In genomic region chr15:90840157-90840855, GRCh38 we compare ENCODE assay signal across 10 cellular contexts. TPM values are rescaled to one million over a fixed set of nuclear protein-coding genes. Genes with fewer than 3 reads are reported as not detected.
DNase-seq lines count a peak whose midpoint lies in the region; ATAC-seq, FAIRE-seq and TF ChIP-seq lines count a peak whose summit lies in the region.
"Had no signal": no experiment of that assay in that cellular context is flagged by ENCODE, and none has a peak within 500 bp of the region (broad histone marks: within the 10 kb centered on the region; RNA-seq: fewer than 3 reads in every experiment).

No MANE protein-coding gene starts in this region.

- peak overlapping the region; percentile 31 to 65 (median 54) for H3K4me3 ChIP-seq in BLaER1 treated with 17β-estradiol and CSF1 and Interleukin-3, amounts not matched to agents 10 nM and 100 nM
- H3K4me3 ChIP-seq in HAP-1 = peak overlapping the region; percentile 12
- H3K4me3 ChIP-seq in GM12878 = peak overlapping the region; percentile 50
- H3K4me3 ChIP-seq: gastrocnemius medialis had no signal

- H3K9me3 Mint-ChIP-seq in naive B cell = no peaks in the 10 kb centered on the region

- TF ChIP-seq CTCF in GM12878 (IDR thresholded peaks at IDR 0.05 in 2 of 3, conservative IDR thresholded peaks at IDR 0.05 in 1 of 3; ENCODE audit: control insufficient read depth in 2 of 3, extremely low read depth in 1 of 3, insufficient read depth in 1 of 3, low read depth in 3 of 3, low read length in 3 of 3) (no peak), GM10266 (IDR thresholded peaks at IDR 0.05; ENCODE audit: control insufficient read depth, insufficient read depth, low read depth, missing control alignments) (no peak)

- peak overlapping the region; percentile 64 to 89 (median 84) for H3K4me3 Mint-ChIP-seq in naive B cell

- CTCF ChIA-PET in GM12878 (lab: Yijun Ruan, JAX) = interaction anchor here (0.8 to 2.1 kb wide), 5 partner anchors 10 to 45 kb away, joined by 3 to 11 read pairs (median 6); no protein-coding TSS in a partner anchor

- H3K9me3 ChIP-seq in BLaER1 treated with 17β-estradiol and CSF1 and Interleukin-3, amounts not matched to agents 10 nM and 100 nM (replicated peaks in 1 of 11) = no peaks in the 10 kb centered on the region
- H3K9me3 ChIP-seq in HAP-1 = no peaks in the 10 kb centered on the region
- no peaks in the 10 kb centered on the region for H3K9me3 ChIP-seq in GM12878 (replicated peaks; ENCODE audit: control insufficient read depth, insufficient read depth, low read length)
- H3K9me3 ChIP-seq: gastrocnemius medialis had no signal

- no peak overlapping the region for H2AFZ ChIP-seq in GM12878 (ENCODE audit: control insufficient read depth, low read depth, low read length)

- DNase-seq in HAP-1 (ENCODE audit: low spot score in 2 of 2) (no peak), GM12878 (ENCODE audit: low read depth, low spot score) (no peak), naive B cell (no peak), OCI-M2 (lab: John Stamatoyannopoulos, UW; ENCODE audit: unreplicated experiment) (no peak), RCC 7860 (ENCODE audit: low spot score) (no peak), T1000 (lab: John Stamatoyannopoulos, UW) (no peak), GM10266 (ENCODE audit: extremely low spot score) (no peak)
- DNase-seq: gastrocnemius medialis had no signal

- H4K20me1 ChIP-seq in BLaER1 treated with 17β-estradiol and CSF1 and Interleukin-3, amounts not matched to agents 10 nM and 100 nM = peaks cover 0 to under 1% (median 0%) of the 10 kb centered on the region in 11 experiments; a peak in 2 of 22 replicates
- no peaks in the 10 kb centered on the region for H4K20me1 ChIP-seq in GM12878 (ENCODE audit: control insufficient read depth, insufficient read depth)

- SMC1A ChIA-PET in GM12878 (lab: Charles Lee; ENCODE audit: uncharacterized antibody, unreplicated experiment) = interaction anchor here (0.6 to 2.8 kb wide), 11 partner anchors 8 to 421 kb away, joined by 3 to 19 read pairs (median 4); no protein-coding TSS in a partner anchor

- no peak for ATAC-seq in GM12878
- no peak for ATAC-seq in naive B cell (ENCODE audit: low read depth in 2 of 2)
- ATAC-seq: gastrocnemius medialis had no signal

- TF ChIP-seq RAD21 in GM12878 (IDR thresholded peaks at IDR 0.05; ENCODE audit: insufficient read depth, low read depth, low read length) = no peak

- FAIRE-seq in GM12878 (lab: Jason Lieb, UNC) (peak; percentile 23), RCC 7860 (lab: Jason Lieb, UNC) (no peak)

- no peak for TF ChIP-seq EP300 in GM12878 (IDR thresholded peaks at IDR 0.05; ENCODE audit: borderline replicate concordance in 1 of 2, control insufficient read depth in 1 of 2, low read depth in 2 of 2, low read length in 2 of 2)

- H3K4me1 Mint-ChIP-seq in naive B cell = peaks cover 32 to 54% (median 52%) of the 10 kb centered on the region in 3 donors

- RAD21 ChIA-PET in GM12878 (lab: Charles Lee; ENCODE audit: unreplicated experiment) = interaction anchor here (1.2 to 2.4 kb wide), 5 partner anchors 10 to 123 kb away, joined by 4 to 19 read pairs (median 6); partner anchors contain the start of gene BLM

- no peaks in the 10 kb centered on the region for H3K27me3 ChIP-seq in BLaER1 treated with 17β-estradiol and CSF1 and Interleukin-3, amounts not matched to agents 10 nM and 100 nM
- H3K27me3 ChIP-seq in HAP-1 (ENCODE audit: low read depth) (no peaks in the 10 kb centered on the region), GM12878 (replicated peaks in 1 of 2; ENCODE audit: control insufficient read depth in 2 of 2, insufficient read depth in 2 of 2, low read length in 1 of 2) (no peaks in the 10 kb centered on the region)
- H3K27me3 ChIP-seq: gastrocnemius medialis had no signal

- intact Hi-C loops in GM12878 (cut with micrococcal nuclease; ENCODE audit: unreplicated experiment) = no loop called here

- no peaks in the 10 kb centered on the region; a peak in 1 of 22 replicates for H3K36me3 ChIP-seq in BLaER1 treated with 17β-estradiol and CSF1 and Interleukin-3, amounts not matched to agents 10 nM and 100 nM
- H3K36me3 ChIP-seq in HAP-1 (replicated peaks) (peaks cover 3% of the 10 kb centered on the region; the same call in 1 of the 2 replicates), GM12878 (ENCODE audit: control insufficient read depth in 2 of 2, insufficient read depth in 2 of 2, low read length in 1 of 2) (no peaks in the 10 kb centered on the region)
- H3K36me3 ChIP-seq: gastrocnemius medialis had no signal

- H3K27me3 Mint-ChIP-seq in naive B cell = no peaks in the 10 kb centered on the region

- 95% methylated on average over 18 of the region's 18 CpGs for WGBS in GM12878 (ENCODE audit: insufficient coverage, insufficient replicate concordance, low lambda C conversion rate, missing lambda C conversion rate)

- POLR2A ChIA-PET in GM12878 (lab: Charles Lee) = interaction anchor here (0.8 to 1.6 kb wide), 5 partner anchors 11 to 33 kb away, joined by 3 to 14 read pairs (median 4); partner anchors contain the start of gene FURIN

- H3K27ac Mint-ChIP-seq in naive B cell = peak overlapping the region in 4 of 6 donors; percentile 65 to 94 (median 76)

- no peak for TF ChIP-seq POLR2A in GM12878 (IDR thresholded peaks at IDR 0.05; ENCODE audit: low read depth, low read length)

- no peaks in the 10 kb centered on the region for H3K79me2 ChIP-seq in GM12878 (ENCODE audit: control insufficient read depth, insufficient read depth, low read length)

- in situ Hi-C loops in HAP-1 (cut with MboI; ENCODE audit: low sequenced_read_pairs) = no loop called here
- in situ Hi-C loops in GM12878 (cut with MboI) = no loop called here

- no TSS peak for BruUV-seq in GM12878 (replicated peaks; lab: Mats Ljungman, UMichigan)

- peaks cover 66 to 86% (median 77%) of the 10 kb centered on the region in 10 experiments for H3K4me1 ChIP-seq in BLaER1 treated with 17β-estradiol and CSF1 and Interleukin-3, amounts not matched to agents 10 nM and 100 nM
- H3K4me1 ChIP-seq in HAP-1 = peaks cover 13% of the 10 kb centered on the region
- peaks cover 27% of the 10 kb centered on the region for H3K4me1 ChIP-seq in GM12878 (ENCODE audit: control insufficient read depth, insufficient read depth, low read length)
- H3K4me1 ChIP-seq: gastrocnemius medialis had no signal

- H3K9ac ChIP-seq in BLaER1 treated with 17β-estradiol and CSF1 and Interleukin-3, amounts not matched to agents 10 nM and 100 nM = peak overlapping the region; percentile 69 to 86 (median 79)
- H3K9ac ChIP-seq in GM12878 (ENCODE audit: control insufficient read depth, insufficient read depth, low read length) = peak overlapping the region; percentile 61; the same call in 1 of the 2 replicates

- no peaks in the 10 kb centered on the region for H3K36me3 Mint-ChIP-seq in naive B cell

- H3K4me2 ChIP-seq in BLaER1 treated with 17β-estradiol and CSF1 and Interleukin-3, amounts not matched to agents 10 nM and 100 nM = peak overlapping the region; percentile 83 to 98 (median 90)
- H3K4me2 ChIP-seq in GM12878 (ENCODE audit: control insufficient read depth, insufficient read depth) = peak overlapping the region; percentile 64

- peak overlapping the region; percentile 66 to 93 (median 81); a peak in 21 of 22 replicates for H3K27ac ChIP-seq in BLaER1 treated with 17β-estradiol and CSF1 and Interleukin-3, amounts not matched to agents 10 nM and 100 nM
- no peak overlapping the region; the same call in 1 of the 2 replicates for H3K27ac ChIP-seq in GM12878 (ENCODE audit: control insufficient read depth, insufficient read depth)
- H3K27ac ChIP-seq: gastrocnemius medialis, SK-N-MC had no signal

TF ChIP-seq in GM12878, 131 proteins besides CTCF, POLR2A, EP300 and RAD21 (continues in another document):
- no peak for TF ChIP-seq KDM1A (IDR thresholded peaks at IDR 0.05; ENCODE audit: borderline replicate concordance)

RNA-seq across cellular contexts. Expression of gene FURIN, which starts 28.1 kb away (rescaled TPM):
- 47.7 and 63.7 TPM in 2 replicates for total RNA-seq in GM12878 (2013; cell fraction: nucleolus; rRNA removed)
- 20.8 and 24.5 TPM in 2 replicates for total RNA-seq in GM12878 (2014; rRNA removed)
- 9.9 and 11.2 TPM in 2 replicates for total RNA-seq in GM12878 (2014; rRNA removed; fragmentation: Illumina TruSeq; extraction: Trizol)
- 36.9 and 39.9 TPM in 2 replicates for total RNA-seq in GM12878 (2021)
- 10.8 TPM for polyA plus RNA-seq in GM12878 (2011; ENCODE audit: low read depth)
- 1.9 and 5.6 TPM in 2 replicates for polyA plus RNA-seq in GM12878 (2011; rRNA removed)
- polyA plus RNA-seq in GM12878 (2011; cell fraction: cytosol; rRNA removed) = 8.3 and 8.8 TPM in 2 replicates
- 11.4 and 16.8 TPM in 2 replicates for polyA plus RNA-seq in GM12878 (2011; cell fraction: nucleus; rRNA removed)
- polyA plus RNA-seq in GM12878 (2012) = 21.1 and 27.0 TPM in 2 replicates
- 3.3 and 10.1 TPM in 2 replicates for polyA plus RNA-seq in GM12878 (2014; fragmentation: Illumina TruSeq; extraction: Trizol)
- polyA plus RNA-seq in GM12878 (2014; fragmentation: Nextera tagmentation; extraction: Ambion mirVana) = 1 to 10 TPM in 1 of 2 experiments, under 1 TPM in 1; 0.47 to 1.3 TPM
- 23.2 and 26.3 TPM in 2 replicates for polyA plus RNA-seq in GM12878 (2014; rRNA removed)
- polyA plus RNA-seq in GM12878 (2016; fragmentation: Nextera tagmentation; extraction: Ambion mirVana) = 1 to 10 TPM; 5.6 to 5.9 TPM
- polyA minus RNA-seq in GM12878 (2011; rRNA and poly(A)+ RNA removed) = 7.2 and 13.4 TPM in 2 replicates
- 5.5 and 10.8 TPM in 2 replicates for polyA minus RNA-seq in GM12878 (2011; cell fraction: cytosol; rRNA and poly(A)+ RNA removed)
- 5.2 and 5.9 TPM in 2 replicates for polyA minus RNA-seq in GM12878 (2011; cell fraction: nucleus; rRNA and poly(A)+ RNA removed)
- polyA plus RNA-seq in naive B cell (ENCODE audit: low read depth in 6 of 6) = 1 to 10 TPM; 3.7 to 9.8 (median 5.8) TPM

RNA-seq across cellular contexts. Expression of gene FES, which starts 44.0 kb away (rescaled TPM):
- 21.3 and 22.9 TPM in 2 replicates for total RNA-seq in GM12878 (2013; cell fraction: nucleolus; rRNA removed)
- total RNA-seq in GM12878 (2014; rRNA removed) (19.5 and 21.7 TPM in 2 replicates), GM12878 (2014; rRNA removed; fragmentation: Illumina TruSeq; extraction: Trizol) (6.1 and 7.0 TPM in 2 replicates), GM12878 (2021) (17.7 and 23.9 TPM in 2 replicates)
- 2.3 TPM for polyA plus RNA-seq in GM12878 (2011; ENCODE audit: low read depth)
- polyA plus RNA-seq in GM12878 (2011; rRNA removed) (0.07 and 0.09 TPM in 2 replicates), GM12878 (2014; fragmentation: Illumina TruSeq; extraction: Trizol) (0.60 and 3.8 TPM in 2 replicates), GM12878 (2014; fragmentation: Nextera tagmentation; extraction: Ambion mirVana) (1 to 10 TPM in 1 of 2 experiments, under 1 TPM in 1; 0.56 to 1.0 TPM), GM12878 (2014; rRNA removed) (14.6 and 20.6 TPM in 2 replicates), GM12878 (2016; fragmentation: Nextera tagmentation; extraction: Ambion mirVana) (10 to 100 TPM; 12.7 to 16.1 TPM), naive B cell (ENCODE audit: low read depth in 6 of 6) (10 to 100 TPM in 2 of 6 donors, 1 to 10 TPM in 4; 4.1 to 17.2 (median 7.9) TPM)
- 0.12 and 0.13 TPM in 2 replicates for polyA plus RNA-seq in GM12878 (2011; cell fraction: cytosol; rRNA removed)
- polyA plus RNA-seq in GM12878 (2011; cell fraction: nucleus; rRNA removed) = 0.28 and 0.34 TPM in 2 replicates
- 6.4 and 6.7 TPM in 2 replicates for polyA plus RNA-seq in GM12878 (2012)
- polyA minus RNA-seq in GM12878 (2011; rRNA and poly(A)+ RNA removed) = 0.10 TPM in 1 of 2 replicates, not detected in the other
- 0.83 TPM in 1 of 2 replicates, not detected in the other for polyA minus RNA-seq in GM12878 (2011; cell fraction: cytosol; rRNA and poly(A)+ RNA removed)
- polyA minus RNA-seq in GM12878 (2011; cell fraction: nucleus; rRNA and poly(A)+ RNA removed) = 0.73 and 0.96 TPM in 2 replicates
